In the genomic region with DNA sequence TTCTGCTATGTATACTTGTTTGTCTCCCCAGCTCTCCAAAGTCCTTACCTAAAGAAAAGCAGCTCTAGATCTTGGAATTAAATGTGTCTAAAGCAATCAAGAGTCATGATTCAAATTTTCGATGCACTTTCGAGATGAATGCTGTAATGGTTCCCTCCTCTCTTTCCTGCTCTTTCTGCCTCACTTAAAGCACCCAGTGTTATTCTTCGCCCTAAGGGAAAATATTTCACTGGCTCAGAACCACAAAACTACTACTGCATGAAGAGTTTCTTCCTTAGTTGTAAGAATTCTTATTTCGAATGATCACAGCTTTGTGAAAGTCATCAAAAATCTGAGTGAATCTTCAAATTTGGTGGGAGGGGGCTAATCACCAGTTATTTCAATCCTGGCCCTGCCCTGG, we compare ENCODE assay signal across 22 cellular contexts. TPM values are rescaled to one million over a fixed set of nuclear protein-coding genes. Genes with fewer than 3 reads are reported as not detected.
A peak's percentile ranks its signal among the peaks of the same experiment; 100 is the strongest.
DNase-seq lines count a peak whose midpoint lies in the region; ATAC-seq, FAIRE-seq and TF ChIP-seq lines count a peak whose summit lies in the region.
"Had no signal": no experiment of that assay in that cellular context is flagged by ENCODE, and none has a peak within 500 bp of the region (broad histone marks: within the 10 kb centered on the region; RNA-seq: fewer than 3 reads in every experiment).

No MANE protein-coding gene starts in this region.

- H3K4me3 Mint-ChIP-seq in HFFc6: no peak overlapping the region
- no peak overlapping the region for H3K4me3 Mint-ChIP-seq in mesothelial cell of epicardium
- H3K4me3 Mint-ChIP-seq: CD14-positive monocyte, T-cell had no signal

- H3K36me3 Mint-ChIP-seq in HFFc6 (ENCODE audit: low read depth) (no peaks in the 10 kb centered on the region), mesothelial cell of epicardium (peaks cover 8% of the 10 kb centered on the region)

- H3K4me1 Mint-ChIP-seq in HFFc6 (ENCODE audit: low read depth): peaks cover 28% of the 10 kb centered on the region
- H3K4me1 Mint-ChIP-seq in mesothelial cell of epicardium: peaks cover 38% of the 10 kb centered on the region
- H3K4me1 Mint-ChIP-seq: CD14-positive monocyte had no signal

- no peak for FAIRE-seq in HTR-8/SVneo (lab: Jason Lieb, UNC)
- FAIRE-seq: K562 had no signal

- no peak for ATAC-seq in GM18870 (IDR thresholded peaks at IDR 0.05; ENCODE audit: unreplicated experiment)
- ATAC-seq: K562, SK-N-SH treated with all-trans-retinoic acid at 6 μM for 48 hours, T-cell had no signal

- no peak overlapping the region for H3K4me3 ChIP-seq in Peyer's patch
- H3K4me3 ChIP-seq: K562 had no signal

- H3K27me3 ChIP-seq in Peyer's patch: no peaks in the 10 kb centered on the region

- no peaks in the 10 kb centered on the region for H3K36me3 ChIP-seq in Peyer's patch

- TF ChIP-seq POLR2A in Peyer's patch (IDR thresholded peaks at IDR 0.05): no peak

- no peaks in the 10 kb centered on the region for H3K4me1 ChIP-seq in Peyer's patch

- DNase-seq in HFFc6 (peak; percentile 27), amniotic stem cell (lab: John Stamatoyannopoulos, UW) (peak; percentile 28), mesothelial cell of epicardium (ENCODE audit: low spot score in 2 of 2, unreplicated experiment in 2 of 2) (no peak), Peyer's patch (no peak), HTR-8/SVneo (ENCODE audit: insufficient read length, low spot score) (no peak), KBM-7 (no peak)
- DNase-seq: COR-L47, DMS 273 treated with DMSO at 0.1 percent for 48 hours, DND-41, GDM1, H7, NCI-H1048, NCI-H1436 treated with DMSO at 0.1 percent for 48 hours, NCI-H2081, NCI-H446 treated with DMSO at 0.1 percent for 48 hours, NCI-H69, SHP77, T-cell had no signal

- TF ChIP-seq CTCF in HFFc6 (IDR thresholded peaks at IDR 0.05): no peak
- TF ChIP-seq CTCF in mesothelial cell of epicardium (IDR thresholded peaks at IDR 0.05; ENCODE audit: unreplicated experiment): no peak
- TF ChIP-seq CTCF in Peyer's patch (IDR thresholded peaks at IDR 0.05): no peak

- no peaks in the 10 kb centered on the region for H3K9me3 ChIP-seq in Peyer's patch

- no peaks in the 10 kb centered on the region for H3K27me3 Mint-ChIP-seq in HFFc6 (ENCODE audit: insufficient read depth)
- H3K27me3 Mint-ChIP-seq in mesothelial cell of epicardium (ENCODE audit: low read depth): no peaks in the 10 kb centered on the region
- H3K27me3 Mint-ChIP-seq: T-cell had no signal

- in situ Hi-C loops in KBM-7 (cut with MboI; ENCODE audit: low pct_unique_long_range_greater_than_20kb, low sequenced_read_pairs): no loop called here

- H3K27ac Mint-ChIP-seq in HFFc6: no peak overlapping the region
- H3K27ac Mint-ChIP-seq in mesothelial cell of epicardium: peak overlapping the region; percentile 91
- H3K27ac Mint-ChIP-seq: CD14-positive monocyte, T-cell had no signal

- H3K9me3 Mint-ChIP-seq in HFFc6 (no peaks in the 10 kb centered on the region), mesothelial cell of epicardium (no peaks in the 10 kb centered on the region)
- H3K9me3 Mint-ChIP-seq: CD14-positive monocyte, T-cell had no signal

- no peak overlapping the region for H3K27ac ChIP-seq in Peyer's patch

RNA-seq across cellular contexts. Expression of a gene that starts 41.5 kb away (rescaled TPM):
- total RNA-seq in HFFc6 (2021; fragmentation: NEBNext Ultra II Directional; extraction: Animal tissue kit (Norgen Biotek cat#: 25700)): 10 to 100 TPM; 26.8 to 36.3 (median 30.2) TPM
- 35.5 to 40.6 TPM (median 37.4 TPM) in 3 replicates for total RNA-seq in mesothelial cell of epicardium
- 10 to 100 TPM in 1 of 4 donors, 1 to 10 TPM in 3; 6.3 to 13.7 (median 7.8) TPM for total RNA-seq in Peyer's patch

RNA-seq across cellular contexts. Expression of a gene that starts 42.0 kb away (rescaled TPM):
- 10 to 100 TPM; 11.5 to 16.4 (median 13.1) TPM for total RNA-seq in HFFc6 (2021; fragmentation: NEBNext Ultra II Directional; extraction: Animal tissue kit (Norgen Biotek cat#: 25700))
- 19.8 to 20.1 TPM (median 19.9 TPM) in 3 replicates for total RNA-seq in mesothelial cell of epicardium
- 10 to 100 TPM in 3 of 4 donors, 1 to 10 TPM in 1; 9.5 to 42.1 (median 17.1) TPM for total RNA-seq in Peyer's patch

Comparison
In these comparisons a context has a peak if more than half of its experiments do, and no peak if none do; other contexts are left out.
1. DNase-seq: peak in HFFc6 (single experiment) and amniotic stem cell (single experiment); none in mesothelial cell of epicardium (0 of 2), Peyer's patch (0 of 3), HTR-8/SVneo (single experiment) and KBM-7 (single experiment).